In the genomic region with DNA sequence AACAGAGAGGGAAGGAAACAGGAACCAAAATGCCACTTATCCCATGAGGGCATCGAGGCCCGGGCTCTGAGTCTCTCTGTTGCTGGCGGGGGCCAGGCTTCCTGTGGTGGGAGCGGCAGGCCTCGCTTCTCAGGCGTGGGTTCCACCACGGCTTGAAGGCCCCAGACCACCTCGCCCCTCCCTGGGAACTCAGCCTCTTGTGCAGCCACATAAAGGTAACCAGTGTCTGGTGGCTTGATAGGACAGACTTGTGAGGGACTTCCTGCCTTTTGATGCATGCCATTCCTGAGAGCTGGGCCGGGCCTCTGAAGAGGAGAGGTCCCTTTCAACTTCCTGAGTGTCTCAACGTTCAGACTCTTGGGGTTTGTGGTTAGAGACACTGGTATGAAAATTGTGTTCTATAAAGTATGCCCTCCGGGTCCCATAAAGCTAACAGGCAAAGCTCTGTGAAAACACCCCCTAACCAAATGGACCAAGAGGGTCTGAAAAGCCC, we compare ENCODE assay signal across 1 cellular context.
TF ChIP-seq lines count a peak whose summit lies in the region.

No MANE protein-coding gene starts in this region.

TF ChIP-seq in GM12878, 131 proteins besides CTCF, POLR2A, EP300 and RAD21:
- TF ChIP-seq RUNX3 (IDR thresholded peaks at IDR 0.05; ENCODE audit: low read length), result peak; percentile 23; the same call in 1 of the 2 replicates
- TF ChIP-seq ZNF687 (IDR thresholded peaks at IDR 0.05), result peak; percentile 19; the same call in 1 of the 2 replicates
